In genomic region chr6:10800810-10801209, GRCh38 we compare ENCODE assay signal across 1 cellular context.
TF ChIP-seq lines count a peak whose summit lies in the region.

No MANE protein-coding gene starts in this region.

TF ChIP-seq in liver, 16 proteins besides CTCF, POLR2A, EP300 and RAD21 (continued from another document):
- TF ChIP-seq, protein P1, sequence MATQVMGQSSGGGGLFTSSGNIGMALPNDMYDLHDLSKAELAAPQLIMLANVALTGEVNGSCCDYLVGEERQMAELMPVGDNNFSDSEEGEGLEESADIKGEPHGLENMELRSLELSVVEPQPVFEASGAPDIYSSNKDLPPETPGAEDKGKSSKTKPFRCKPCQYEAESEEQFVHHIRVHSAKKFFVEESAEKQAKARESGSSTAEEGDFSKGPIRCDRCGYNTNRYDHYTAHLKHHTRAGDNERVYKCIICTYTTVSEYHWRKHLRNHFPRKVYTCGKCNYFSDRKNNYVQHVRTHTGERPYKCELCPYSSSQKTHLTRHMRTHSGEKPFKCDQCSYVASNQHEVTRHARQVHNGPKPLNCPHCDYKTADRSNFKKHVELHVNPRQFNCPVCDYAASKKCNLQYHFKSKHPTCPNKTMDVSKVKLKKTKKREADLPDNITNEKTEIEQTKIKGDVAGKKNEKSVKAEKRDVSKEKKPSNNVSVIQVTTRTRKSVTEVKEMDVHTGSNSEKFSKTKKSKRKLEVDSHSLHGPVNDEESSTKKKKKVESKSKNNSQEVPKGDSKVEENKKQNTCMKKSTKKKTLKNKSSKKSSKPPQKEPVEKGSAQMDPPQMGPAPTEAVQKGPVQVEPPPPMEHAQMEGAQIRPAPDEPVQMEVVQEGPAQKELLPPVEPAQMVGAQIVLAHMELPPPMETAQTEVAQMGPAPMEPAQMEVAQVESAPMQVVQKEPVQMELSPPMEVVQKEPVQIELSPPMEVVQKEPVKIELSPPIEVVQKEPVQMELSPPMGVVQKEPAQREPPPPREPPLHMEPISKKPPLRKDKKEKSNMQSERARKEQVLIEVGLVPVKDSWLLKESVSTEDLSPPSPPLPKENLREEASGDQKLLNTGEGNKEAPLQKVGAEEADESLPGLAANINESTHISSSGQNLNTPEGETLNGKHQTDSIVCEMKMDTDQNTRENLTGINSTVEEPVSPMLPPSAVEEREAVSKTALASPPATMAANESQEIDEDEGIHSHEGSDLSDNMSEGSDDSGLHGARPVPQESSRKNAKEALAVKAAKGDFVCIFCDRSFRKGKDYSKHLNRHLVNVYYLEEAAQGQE (IDR thresholded peaks at IDR 0.05): no peak
